28 cellular contexts compared by ENCODE assay signal in the genomic region with DNA sequence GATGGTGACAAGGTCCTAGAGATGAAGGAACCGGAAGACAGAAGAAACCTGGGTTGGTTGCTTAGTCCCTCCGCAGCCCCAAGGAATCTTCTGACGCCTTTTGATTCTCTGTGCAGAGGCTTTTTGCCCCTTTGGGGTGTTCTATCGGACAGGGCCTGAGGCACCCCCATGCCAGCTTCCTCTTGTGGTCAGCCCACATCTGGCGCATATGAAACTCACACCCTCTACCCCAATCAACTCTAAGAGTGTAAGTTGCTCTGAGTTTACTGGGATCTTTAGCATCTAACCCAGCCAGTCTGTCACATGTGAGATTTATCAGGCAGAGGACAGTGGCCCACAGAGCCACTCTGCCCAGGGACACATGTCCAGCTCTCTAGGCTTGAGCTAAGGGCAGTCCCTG. TPM values are rescaled to one million over a fixed set of nuclear protein-coding genes. Genes with fewer than 3 reads are reported as not detected.
"Had no signal": no experiment of that assay in that cellular context is flagged by ENCODE, and none has a peak within 500 bp of the region (broad histone marks: within the 10 kb centered on the region; RNA-seq: fewer than 3 reads in every experiment).

No MANE protein-coding gene starts in this region.

- H3K4me3 Mint-ChIP-seq: activated B cell treated with CpG ODN at 0.5 μM for 24 hours; activated CD4-positive, alpha-beta memory T cell treated with anti-CD3 and anti-CD28 coated beads, Interleukin-2, amount 10 ng/mL, durations not matched to agents 7 days and 5 days; activated naive CD8-positive, alpha-beta T cell treated with anti-CD3 and anti-CD28 coated beads, Interleukin-2, amount 50 U/mL, for 24 hours; activated T-cell treated with anti-CD3 and anti-CD28 coated beads, Interleukin-2, amount 50 U/mL, for 24 hours; brain; central memory CD8-positive, alpha-beta T cell; T-helper 1 cell treated with Interleukin-12 subunit alpha and Interleukin-12 subunit beta and Interleukin-4 antibody, amounts not matched to agents 30 μg/mL and 1 μg/mL, for 36 hours had no signal

- H3K4me3 ChIP-seq: ascending aorta, K562, SJSA1 had no signal

- H3K36me3 Mint-ChIP-seq: activated naive CD4-positive, alpha-beta T cell treated with anti-CD3 and anti-CD28 coated beads, Interleukin-2, amount 50 U/mL, for 72 hours; brain had no signal

- H3K27me3 ChIP-seq: ascending aorta, SJSA1 had no signal

- H3K9me3 Mint-ChIP-seq: activated B cell treated with CpG ODN at 0.5 μM for 24 hours; activated CD4-positive, alpha-beta memory T cell treated with anti-CD3 and anti-CD28 coated beads, Interleukin-2, amount 10 ng/mL, durations not matched to agents 7 days and 5 days; activated naive CD4-positive, alpha-beta T cell treated with anti-CD3 and anti-CD28 coated beads, Interleukin-2, amount 50 U/mL, for 72 hours; activated naive CD8-positive, alpha-beta T cell treated with anti-CD3 and anti-CD28 coated beads, Interleukin-2, amount 50 U/mL, for 24 hours; activated T-cell treated with anti-CD3 and anti-CD28 coated beads, Interleukin-2, amount 50 U/mL, for 24 hours; central memory CD8-positive, alpha-beta T cell had no signal

- H3K9me3 ChIP-seq: ascending aorta, SJSA1 had no signal

- H3K27ac Mint-ChIP-seq: activated B cell treated with CpG ODN at 0.5 μM for 24 hours; activated CD4-positive, alpha-beta memory T cell treated with anti-CD3 and anti-CD28 coated beads, Interleukin-2, amount 10 ng/mL, durations not matched to agents 7 days and 5 days; activated naive CD4-positive, alpha-beta T cell treated with anti-CD3 and anti-CD28 coated beads, Interleukin-2, amount 50 U/mL, for 72 hours; activated naive CD8-positive, alpha-beta T cell treated with anti-CD3 and anti-CD28 coated beads, Interleukin-2, amount 50 U/mL, for 24 hours; activated T-cell treated with anti-CD3 and anti-CD28 coated beads, Interleukin-2, amount 50 U/mL, for 24 hours; brain; T-helper 1 cell treated with Interleukin-12 subunit alpha and Interleukin-12 subunit beta and Interleukin-4 antibody, amounts not matched to agents 30 μg/mL and 1 μg/mL, for 36 hours had no signal

- DNase-seq: activated B cell treated with CpG ODN at 0.5 μM for 24 hours; activated CD4-positive, alpha-beta memory T cell treated with anti-CD3 and anti-CD28 coated beads, Interleukin-2, amount 10 ng/mL, durations not matched to agents 7 days and 5 days; activated CD4-positive, alpha-beta T cell treated with anti-CD3 and anti-CD28 coated beads for 1 hour; activated CD4-positive, alpha-beta T cell treated with anti-CD3 and anti-CD28 coated beads, Interleukin-2, amount 50 U/mL, for 1 hour; activated effector memory CD4-positive, alpha-beta T cell treated with anti-CD3 and anti-CD28 coated beads, Interleukin-2, amount 50 U/mL, for 16 hours; activated naive CD4-positive, alpha-beta T cell treated with Interleukin-2 at 50 U/mL for 16 hours; activated naive CD8-positive, alpha-beta T cell treated with anti-CD3 and anti-CD28 coated beads, Interleukin-2, amount 50 U/mL, for 24 hours; activated T-cell treated with anti-CD3 and anti-CD28 coated beads, Interleukin-2, amount 50 U/mL, for 24 hours; amniotic stem cell; Karpas-422; NCI-H1092; NCI-H1417; NCI-H1930; NCI-H2171; NCI-H2227 treated with DMSO at 0.1 percent for 48 hours; NCI-H446 treated with DMSO at 0.1 percent for 48 hours; NCI-H524 treated with DMSO at 0.1 percent for 48 hours; NCI-H774; SHP77 had no signal

- H3K27ac ChIP-seq: ascending aorta, SJSA1 had no signal

- H3K4me1 Mint-ChIP-seq: central memory CD8-positive, alpha-beta T cell had no signal

- H3K4me1 ChIP-seq: ascending aorta had no signal

- ATAC-seq: activated naive CD8-positive, alpha-beta T cell treated with anti-CD3 and anti-CD28 coated beads, Interleukin-2, amount 50 U/mL, for 24 hours; K562; SK-N-SH treated with all-trans-retinoic acid at 6 μM for 48 hours had no signal

- H3K36me3 ChIP-seq: ascending aorta, SJSA1 had no signal

RNA-seq across cellular contexts. Expression of gene RASD2, which starts 17.4 kb away (rescaled TPM):
- total RNA-seq: activated B cell treated with CpG ODN at 0.5 μM for 24 hours; activated CD4-positive, alpha-beta memory T cell treated with anti-CD3 and anti-CD28 coated beads, Interleukin-2, amount 10 ng/mL, durations not matched to agents 7 days and 5 days; SJSA1 had no signal
- polyA plus RNA-seq: K562 had no signal

RNA-seq across cellular contexts. Expression of gene MB, which starts 59.1 kb away (rescaled TPM):
- total RNA-seq: activated B cell treated with CpG ODN at 0.5 μM for 24 hours; activated CD4-positive, alpha-beta memory T cell treated with anti-CD3 and anti-CD28 coated beads, Interleukin-2, amount 10 ng/mL, durations not matched to agents 7 days and 5 days; ascending aorta; K562; OCI-LY7; SJSA1 had no signal
- polyA plus RNA-seq: K562 had no signal
